8 cellular contexts compared by ENCODE assay signal in the genomic region with DNA sequence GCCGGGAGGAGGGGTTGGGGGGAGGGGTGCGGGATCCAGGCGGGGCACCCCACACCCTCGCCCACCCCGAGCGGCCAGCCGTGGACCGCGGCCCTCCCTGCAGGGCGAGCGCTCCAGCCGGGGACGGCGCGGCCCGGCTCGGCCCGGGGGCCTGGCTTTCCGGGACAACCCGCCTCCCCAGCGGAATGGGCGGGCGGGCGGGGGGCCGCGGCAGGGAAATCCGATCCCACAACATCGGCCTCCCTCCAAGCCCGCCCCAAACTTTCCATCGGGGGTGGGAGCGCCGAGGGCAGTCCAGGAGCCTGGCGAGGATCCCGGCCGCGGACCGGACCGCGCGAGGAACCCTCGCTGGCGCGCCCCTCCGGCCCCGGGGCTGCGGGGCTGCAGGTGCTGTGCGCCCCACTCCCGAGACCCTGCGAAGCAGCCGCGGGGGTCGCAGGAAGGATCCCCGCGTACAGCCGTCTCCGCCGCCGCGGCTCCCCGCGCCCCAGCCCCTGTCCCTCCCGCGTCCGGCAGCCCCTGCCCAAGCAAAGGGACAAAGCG. TPM values are rescaled to one million over a fixed set of nuclear protein-coding genes. Genes with fewer than 3 reads are reported as not detected.
A peak's percentile ranks its signal among the peaks of the same experiment; 100 is the strongest.
DNase-seq lines count a peak whose midpoint lies in the region; ATAC-seq and TF ChIP-seq lines count a peak whose summit lies in the region.

No MANE protein-coding gene starts in this region.

- H3K27ac ChIP-seq in foreskin keratinocyte (peak overlapping the region; percentile 17), neural progenitor cell (peak overlapping the region; percentile 80)

- H3K9ac ChIP-seq in ES-I3 (ENCODE audit: low read depth, low read length) (peak overlapping the region; percentile 93), neural progenitor cell (peak overlapping the region; percentile 86)

- POLR2A ChIA-PET in activated B cell treated with CpG ODN at 0.5 μM for 24 hours (lab: Charles Lee): interaction anchor here (1.1 to 2.5 kb wide), 2 partner anchors 12 to 244 kb away, joined by 3 to 17 read pairs; partner anchors contain the start of gene ANKRD39

- peaks cover 60% of the 10 kb centered on the region for H3K79me2 ChIP-seq in neural progenitor cell (ENCODE audit: low read depth)

- H3K27ac Mint-ChIP-seq in activated B cell treated with CpG ODN at 0.5 μM for 24 hours (no peak overlapping the region), neural progenitor cell (no peak overlapping the region)

- no peak overlapping the region for H3K4me3 Mint-ChIP-seq in activated B cell treated with CpG ODN at 0.5 μM for 24 hours
- H3K4me3 Mint-ChIP-seq in neural progenitor cell: peak overlapping the region; percentile 69

- H3K4me2 ChIP-seq in neural progenitor cell: peak overlapping the region; percentile 99

- intact Hi-C loops in activated B cell treated with CpG ODN at 0.5 μM for 24 hours (cut with micrococcal nuclease): loop anchor here (1.0 kb wide), 1 partner anchor 30 kb away; no protein-coding TSS in a partner anchor

- H3K9me3 ChIP-seq in ES-I3 (ENCODE audit: control insufficient read depth, insufficient read depth, low read length) (no peaks in the 10 kb centered on the region), neural progenitor cell (ENCODE audit: low read depth) (no peaks in the 10 kb centered on the region)

- H3K36me3 ChIP-seq in ES-I3 (ENCODE audit: insufficient read depth, low read length) (peaks cover 5% of the 10 kb centered on the region; the same call in 1 of the 2 replicates), neural progenitor cell (no peaks in the 10 kb centered on the region)

- TF ChIP-seq CTCF in activated B cell treated with CpG ODN at 0.5 μM for 24 hours (IDR thresholded peaks at IDR 0.05) (no peak), foreskin keratinocyte (conservative IDR thresholded peaks at IDR 0.05) (no peak), neural progenitor cell (IDR thresholded peaks at IDR 0.05) (no peak)

- H3K9me3 Mint-ChIP-seq in activated B cell treated with CpG ODN at 0.5 μM for 24 hours (no peaks in the 10 kb centered on the region), neural progenitor cell (no peaks in the 10 kb centered on the region)

- H3K27me3 ChIP-seq in foreskin keratinocyte (no peaks in the 10 kb centered on the region), neural progenitor cell (no peaks in the 10 kb centered on the region)

- peaks cover 25% of the 10 kb centered on the region for H3F3A ChIP-seq in neural progenitor cell (ENCODE audit: low read depth)

- peaks cover 26% of the 10 kb centered on the region for H3K27me3 Mint-ChIP-seq in activated B cell treated with CpG ODN at 0.5 μM for 24 hours
- H3K27me3 Mint-ChIP-seq in neural progenitor cell (ENCODE audit: insufficient read depth, low read depth): peaks cover 14% of the 10 kb centered on the region

- H4K20me1 ChIP-seq in neural progenitor cell (ENCODE audit: low read depth): peaks cover 37% of the 10 kb centered on the region

- no peaks in the 10 kb centered on the region for H3K36me3 Mint-ChIP-seq in activated B cell treated with CpG ODN at 0.5 μM for 24 hours (ENCODE audit: low read depth)
- peaks cover 4% of the 10 kb centered on the region for H3K36me3 Mint-ChIP-seq in neural progenitor cell

- ATAC-seq in HG02981 (IDR thresholded peaks at IDR 0.05; ENCODE audit: unreplicated experiment) (peak; percentile 11), activated B cell treated with CpG ODN at 0.5 μM for 24 hours (ENCODE audit: low read depth) (peak; percentile 4), foreskin keratinocyte (peak; percentile 6), GM21576 (IDR thresholded peaks at IDR 0.05; ENCODE audit: unreplicated experiment) (no peak)

- CTCF ChIA-PET in activated B cell treated with CpG ODN at 0.5 μM for 24 hours (lab: Charles Lee): interaction anchor here (1.2 to 3.0 kb wide), 2 partner anchors 12 to 85 kb away, joined by 4 to 16 read pairs; partner anchors contain the start of gene ANKRD39

- peak overlapping the region; percentile 84 for H3K4me3 ChIP-seq in neural progenitor cell

- H3K4me1 ChIP-seq in ES-I3 (ENCODE audit: insufficient read depth, low read length) (peaks cover 26% of the 10 kb centered on the region), foreskin keratinocyte (peaks cover 9% of the 10 kb centered on the region), neural progenitor cell (peaks cover 19% of the 10 kb centered on the region)

- DNase-seq in activated B cell treated with CpG ODN at 0.5 μM for 24 hours (no peak), foreskin keratinocyte (no peak), neural progenitor cell (ENCODE audit: low spot score) (peak; percentile 79), cortex of kidney (lab: John Stamatoyannopoulos, UW) (no peak), retina (no peak)

- H2AFZ ChIP-seq in neural progenitor cell (replicated peaks): peak overlapping the region; percentile 7

- H3K4me1 Mint-ChIP-seq in activated B cell treated with CpG ODN at 0.5 μM for 24 hours (peaks cover 34% of the 10 kb centered on the region), neural progenitor cell (peaks cover 41% of the 10 kb centered on the region)

RNA-seq across cellular contexts. Expression of gene SEMA4C, which starts 0.5 kb away (rescaled TPM):
- 0.34 and 0.55 TPM in 2 replicates for total RNA-seq in activated B cell treated with CpG ODN at 0.5 μM for 24 hours
- total RNA-seq in foreskin keratinocyte: 9.5 and 10.5 TPM in 2 replicates
- polyA plus RNA-seq in foreskin keratinocyte: 6.2 and 6.6 TPM in 2 replicates
- 39.1 and 103 TPM in 2 replicates for total RNA-seq in neural progenitor cell (ENCODE audit: low replicate concordance)

RNA-seq across cellular contexts. Expression of gene ANKRD39, which starts 11.5 kb away (rescaled TPM):
- 12.7 and 12.9 TPM in 2 replicates for total RNA-seq in activated B cell treated with CpG ODN at 0.5 μM for 24 hours
- total RNA-seq in foreskin keratinocyte: 10.5 and 10.6 TPM in 2 replicates
- 19.0 and 19.2 TPM in 2 replicates for polyA plus RNA-seq in foreskin keratinocyte
- 4.0 and 17.3 TPM in 2 replicates for total RNA-seq in neural progenitor cell (ENCODE audit: low replicate concordance)

RNA-seq across cellular contexts. Expression of gene ANKRD23, which starts 25.5 kb away (rescaled TPM):
- total RNA-seq in activated B cell treated with CpG ODN at 0.5 μM for 24 hours: 6.1 and 7.3 TPM in 2 replicates
- 0.92 and 1.2 TPM in 2 replicates for total RNA-seq in foreskin keratinocyte
- 0.57 and 0.59 TPM in 2 replicates for polyA plus RNA-seq in foreskin keratinocyte
- total RNA-seq in neural progenitor cell (ENCODE audit: low replicate concordance): 10.8 and 11.4 TPM in 2 replicates

RNA-seq across cellular contexts. Expression of gene CNNM3, which starts 53.3 kb away (rescaled TPM):
- total RNA-seq in activated B cell treated with CpG ODN at 0.5 μM for 24 hours (19.0 and 20.3 TPM in 2 replicates), foreskin keratinocyte (3.8 and 4.7 TPM in 2 replicates), neural progenitor cell (ENCODE audit: low replicate concordance) (11.1 and 20.2 TPM in 2 replicates)
- 2.6 and 2.7 TPM in 2 replicates for polyA plus RNA-seq in foreskin keratinocyte
